15 cellular contexts compared by ENCODE assay signal in the genomic region with DNA sequence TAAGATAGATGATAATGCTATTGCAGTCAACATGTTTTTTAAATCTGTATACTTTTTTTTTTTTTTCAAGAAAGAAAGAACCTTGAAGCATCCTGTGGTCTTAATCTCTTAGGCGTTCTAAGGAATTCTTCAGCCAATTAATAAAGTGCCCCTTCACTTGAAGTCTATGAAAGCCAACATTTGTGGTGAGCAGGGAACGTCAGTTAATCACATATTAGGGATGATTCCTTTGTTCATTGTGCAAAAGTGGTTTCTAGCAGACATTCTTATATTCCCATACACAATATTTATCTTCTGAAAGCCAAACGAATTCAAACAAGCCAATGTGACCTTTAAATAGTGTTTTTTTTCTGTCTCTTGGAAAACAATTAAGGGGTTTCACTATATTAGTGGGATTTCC. TPM values are rescaled to one million over a fixed set of nuclear protein-coding genes. Genes with fewer than 3 reads are reported as not detected.
DNase-seq lines count a peak whose midpoint lies in the region; ATAC-seq, FAIRE-seq and TF ChIP-seq lines count a peak whose summit lies in the region.
"Had no signal": no experiment of that assay in that cellular context is flagged by ENCODE, and none has a peak within 500 bp of the region (broad histone marks: within the 10 kb centered on the region; RNA-seq: fewer than 3 reads in every experiment).

No MANE protein-coding gene starts in this region.

- no peaks in the 10 kb centered on the region for H3K36me3 Mint-ChIP-seq in GM23338 (ENCODE audit: low read depth)

- TF ChIP-seq POLR2A in HepG2 (IDR thresholded peaks at IDR 0.05; ENCODE audit: insufficient read depth in 1 of 2, low read depth in 2 of 2, low read length in 2 of 2): no peak

- H3K4me2 ChIP-seq in GM23338 (peak overlapping the region; percentile 25; the same call in 1 of the 2 replicates), HepG2 (ENCODE audit: low read depth, low read length) (no peak overlapping the region)

- H3K36me3 ChIP-seq in GM23338 (ENCODE audit: insufficient read depth): no peaks in the 10 kb centered on the region
- no peaks in the 10 kb centered on the region for H3K36me3 ChIP-seq in HepG2 (replicated peaks in 1 of 2; ENCODE audit: control insufficient read depth in 1 of 2, insufficient read depth in 2 of 2, low read length in 2 of 2)

- ATAC-seq in GM23338 (no peak), GM19455 (IDR thresholded peaks at IDR 0.05; ENCODE audit: unreplicated experiment) (no peak), HepG2 (no peak)

- H3K27ac ChIP-seq in GM23338 (ENCODE audit: low read depth) (no peak overlapping the region), layer of hippocampus (ENCODE audit: low read depth, low read length) (peak overlapping the region; percentile 15), HepG2 (ENCODE audit: extremely low read length, insufficient read depth, low read length) (no peak overlapping the region)

- intact Hi-C loops in HepG2 (cut with micrococcal nuclease; ENCODE audit: unreplicated experiment): no loop called here

- TF ChIP-seq CTCF in GM23338 (conservative IDR thresholded peaks at IDR 0.05; ENCODE audit: low read depth in 2 of 2): no peak
- TF ChIP-seq CTCF in astrocyte of the cerebellum (IDR thresholded peaks at IDR 0.05; ENCODE audit: low read depth, low read length, missing control alignments): no peak
- TF ChIP-seq CTCF in HepG2 (CRISPR knock-in tag; IDR thresholded peaks at IDR 0.05): no peak

- POLR2A ChIA-PET in HepG2 (lab: Yijun Ruan, JAX): no interaction called here

- FAIRE-seq in HepG2 (lab: Jason Lieb, UNC): no peak
- FAIRE-seq: A204.1, HTR-8/SVneo had no signal

- no peak overlapping the region for H3K4me3 ChIP-seq in GM23338
- no peak overlapping the region for H3K4me3 ChIP-seq in astrocyte of the cerebellum (ENCODE audit: low read depth, low read length)
- no peak overlapping the region for H3K4me3 ChIP-seq in HepG2 (replicated peaks in 1 of 3; ENCODE audit: insufficient read depth in 1 of 3, low read depth in 2 of 3, low read length in 3 of 3)

- CTCF ChIA-PET in HepG2 (lab: Yijun Ruan, JAX; ENCODE audit: low intra/inter-chr PET ratio, low total read pairs): no interaction called here

- TF ChIP-seq EP300 in HepG2 (IDR thresholded peaks at IDR 0.05; ENCODE audit: low read depth in 2 of 2, low read length in 2 of 2): no peak
- no peak for TF ChIP-seq EP300 in HepG2 (CRISPR knock-in tag; IDR thresholded peaks at IDR 0.05; ENCODE audit: borderline replicate concordance)

- TF ChIP-seq RAD21 in HepG2 (CRISPR knock-in tag; IDR thresholded peaks at IDR 0.05): no peak

- 17% methylated on average over 3 of the region's 3 CpGs for WGBS in HepG2 (ENCODE audit: low lambda C conversion rate)

- in situ Hi-C loops in astrocyte of the cerebellum (cut with HindIII; ENCODE audit: low sequenced_read_pairs): no loop called here
- in situ Hi-C loops in HepG2 (cut with HindIII; ENCODE audit: extremely low pct_ligation_motif_present, low pct_unique_long_range_greater_than_20kb): no loop called here

- H3K9me3 ChIP-seq in HepG2 (ENCODE audit: low read length): no peaks in the 10 kb centered on the region

- H3K27ac Mint-ChIP-seq in GM23338: no peak overlapping the region

- H4K20me1 ChIP-seq in GM23338 (replicated peaks; ENCODE audit: insufficient read depth): no peaks in the 10 kb centered on the region
- no peaks in the 10 kb centered on the region for H4K20me1 ChIP-seq in HepG2 (ENCODE audit: insufficient read depth, low read length)

- H3K27me3 ChIP-seq in GM23338 (ENCODE audit: insufficient read depth) (no peaks in the 10 kb centered on the region), layer of hippocampus (ENCODE audit: control insufficient read depth, insufficient read depth, low read length) (no peaks in the 10 kb centered on the region), HepG2 (ENCODE audit: control insufficient read depth in 1 of 2, insufficient read depth in 2 of 2, low read length in 2 of 2) (0 out of 5 replicates have a peak, but pooled peaks cover 0 to 2% of the 10 kb centered on the region in 2 experiments)

- H3K4me1 Mint-ChIP-seq in GM23338: peaks cover 33% of the 10 kb centered on the region

- no peaks in the 10 kb centered on the region for H3K27me3 Mint-ChIP-seq in GM23338 (ENCODE audit: insufficient read depth, low read depth, poor library complexity)

- H3K4me1 ChIP-seq in GM23338 (ENCODE audit: insufficient read depth): peaks cover 19% of the 10 kb centered on the region
- H3K4me1 ChIP-seq in HepG2 (ENCODE audit: insufficient read depth, low read length): peaks cover under 1% of the 10 kb centered on the region; the same call in 1 of the 2 replicates

- H2AFZ ChIP-seq in GM23338 (no peak overlapping the region), HepG2 (ENCODE audit: low read length) (no peak overlapping the region)

- no TSS peak for BruUV-seq in HepG2 (replicated peaks; lab: Mats Ljungman, UMichigan)

- no peak overlapping the region for H3K9ac ChIP-seq in HepG2 (ENCODE audit: insufficient read depth, low read depth, low read length)

- H3K9me2 ChIP-seq in GM23338 (ENCODE audit: insufficient read depth): no peaks in the 10 kb centered on the region

- H3K79me2 ChIP-seq in GM23338 (replicated peaks; ENCODE audit: insufficient read depth) (no peaks in the 10 kb centered on the region), HepG2 (ENCODE audit: insufficient read depth, low read length) (no peaks in the 10 kb centered on the region)

- no peak overlapping the region for H3K4me3 Mint-ChIP-seq in GM23338

- no peaks in the 10 kb centered on the region for H3F3A ChIP-seq in GM23338 (replicated peaks; ENCODE audit: low read depth)

- no peaks in the 10 kb centered on the region for H3K9me3 Mint-ChIP-seq in GM23338

- DNase-seq in GM23338 (ENCODE audit: low spot score) (no peak), astrocyte of the cerebellum (ENCODE audit: low read depth) (peak; percentile 33), retina (peak; percentile 26), HepG2 (ENCODE audit: low spot score) (no peak), RPMI8226 (no peak)
- no peak for DNase-seq in activated CD4-positive, CD25-positive, alpha-beta regulatory T cell (lab: John Stamatoyannopoulos, UW)
- DNase-seq: DMS153; NCI-H1436; NCI-H2081; NCI-H524 treated with DMSO at 0.1 percent for 48 hours; NK-92 treated with Interleukin-12 subunit alpha and Interleukin-12 subunit beta, amount 100 ng/mL, for 24 hours had no signal

TF ChIP-seq in GM23338, 12 proteins besides CTCF, POLR2A, EP300 and RAD21 (continues in another document):
- no peak for TF ChIP-seq ZNF114 (CRISPR knock-in tag; IDR thresholded peaks at IDR 0.05)

RNA-seq across cellular contexts. Expression of gene TMEM167A, which starts 40.2 kb away (rescaled TPM):
- 158 and 179 TPM in 2 replicates for total RNA-seq in GM23338 (2014; rRNA removed; shearing (Covaris generic))
- polyA plus RNA-seq in GM23338 (2016; fragmentation: Nextera tagmentation; extraction: Ambion mirVana) (244 and 267 TPM in 2 replicates), HepG2 (2011; rRNA removed) (31.2 and 47.0 TPM in 2 replicates)
- 78.7 and 122 TPM in 2 replicates for total RNA-seq in HepG2 (2016; rRNA removed; fragmentation: Illumina TruSeq; extraction: Trizol)
- 56.0 and 68.4 TPM in 2 replicates for total RNA-seq in HepG2 (2016; cell fraction: cytosol; rRNA removed; fragmentation: Illumina TruSeq; extraction: Trizol; ENCODE audit: low read depth)
- 83.6 and 113 TPM in 2 replicates for total RNA-seq in HepG2 (2016; cell fraction: insoluble cytoplasmic fraction; rRNA removed; fragmentation: Illumina TruSeq; extraction: Trizol)
- 101 and 103 TPM in 2 replicates for total RNA-seq in HepG2 (2016; cell fraction: membrane; rRNA removed; fragmentation: Illumina TruSeq; extraction: Trizol)
- total RNA-seq in HepG2 (2016; cell fraction: nucleus; rRNA removed; fragmentation: Illumina TruSeq; extraction: Trizol): 48.5 and 52.0 TPM in 2 replicates
- 14.8 and 24.3 TPM in 2 replicates for polyA plus RNA-seq in HepG2 (2011; cell fraction: cytosol; rRNA removed)
- 10.8 and 14.5 TPM in 2 replicates for polyA plus RNA-seq in HepG2 (2011; cell fraction: nucleus; rRNA removed)
- polyA plus RNA-seq in HepG2 (2012): 51.1 and 68.1 TPM in 2 replicates
- polyA plus RNA-seq in HepG2 (2016; cell fraction: cytosol; fragmentation: Illumina TruSeq; extraction: Trizol; ENCODE audit: low read depth): 124 and 160 TPM in 2 replicates
- 154 and 158 TPM in 2 replicates for polyA plus RNA-seq in HepG2 (2016; cell fraction: insoluble cytoplasmic fraction; fragmentation: Illumina TruSeq; extraction: Trizol; ENCODE audit: low read depth)
- polyA plus RNA-seq in HepG2 (2016; cell fraction: membrane; fragmentation: Illumina TruSeq; extraction: Trizol; ENCODE audit: low read depth): 139 and 166 TPM in 2 replicates
- 110 and 111 TPM in 2 replicates for polyA plus RNA-seq in HepG2 (2016; cell fraction: nucleus; fragmentation: Illumina TruSeq; extraction: Trizol; ENCODE audit: insufficient read depth, low read depth)
- polyA minus RNA-seq in HepG2 (2011; rRNA and poly(A)+ RNA removed; ENCODE audit: low replicate concordance): 10.9 and 15.7 TPM in 2 replicates
- polyA minus RNA-seq in HepG2 (2011; cell fraction: cytosol; rRNA and poly(A)+ RNA removed): 18.0 and 21.0 TPM in 2 replicates
- 49.2 and 65.1 TPM in 2 replicates for polyA minus RNA-seq in HepG2 (2011; cell fraction: nucleus; rRNA and poly(A)+ RNA removed)

RNA-seq across cellular contexts. Expression of gene XRCC4, which starts 40.4 kb away (rescaled TPM):
- 11.5 and 12.4 TPM in 2 replicates for total RNA-seq in GM23338 (2014; rRNA removed; shearing (Covaris generic))
- polyA plus RNA-seq in GM23338 (2016; fragmentation: Nextera tagmentation; extraction: Ambion mirVana) (15.8 and 22.4 TPM in 2 replicates), HepG2 (2011; rRNA removed) (2.0 and 2.8 TPM in 2 replicates)
- 12.6 and 21.8 TPM in 2 replicates for total RNA-seq in HepG2 (2016; rRNA removed; fragmentation: Illumina TruSeq; extraction: Trizol)
- total RNA-seq in HepG2 (2016; cell fraction: cytosol; rRNA removed; fragmentation: Illumina TruSeq; extraction: Trizol; ENCODE audit: low read depth): 3.6 and 3.7 TPM in 2 replicates
- total RNA-seq in HepG2 (2016; cell fraction: insoluble cytoplasmic fraction; rRNA removed; fragmentation: Illumina TruSeq; extraction: Trizol): 13.0 and 21.9 TPM in 2 replicates
- 4.2 and 5.0 TPM in 2 replicates for total RNA-seq in HepG2 (2016; cell fraction: membrane; rRNA removed; fragmentation: Illumina TruSeq; extraction: Trizol)
- 15.2 and 16.2 TPM in 2 replicates for total RNA-seq in HepG2 (2016; cell fraction: nucleus; rRNA removed; fragmentation: Illumina TruSeq; extraction: Trizol)
- polyA plus RNA-seq in HepG2 (2011; cell fraction: cytosol; rRNA removed): 0.98 and 1.6 TPM in 2 replicates
- 0.58 and 0.66 TPM in 2 replicates for polyA plus RNA-seq in HepG2 (2011; cell fraction: nucleus; rRNA removed)
- polyA plus RNA-seq in HepG2 (2012): 3.8 and 6.4 TPM in 2 replicates
- 1.5 and 1.9 TPM in 2 replicates for polyA plus RNA-seq in HepG2 (2016; cell fraction: cytosol; fragmentation: Illumina TruSeq; extraction: Trizol; ENCODE audit: low read depth)
- 17.3 and 22.9 TPM in 2 replicates for polyA plus RNA-seq in HepG2 (2016; cell fraction: insoluble cytoplasmic fraction; fragmentation: Illumina TruSeq; extraction: Trizol; ENCODE audit: low read depth)
- 2.8 and 2.9 TPM in 2 replicates for polyA plus RNA-seq in HepG2 (2016; cell fraction: membrane; fragmentation: Illumina TruSeq; extraction: Trizol; ENCODE audit: low read depth)
- 6.1 TPM in 2 replicates for polyA plus RNA-seq in HepG2 (2016; cell fraction: nucleus; fragmentation: Illumina TruSeq; extraction: Trizol; ENCODE audit: insufficient read depth, low read depth)
- 0.46 and 1.4 TPM in 2 replicates for polyA minus RNA-seq in HepG2 (2011; rRNA and poly(A)+ RNA removed; ENCODE audit: low replicate concordance)
- 1.1 and 1.6 TPM in 2 replicates for polyA minus RNA-seq in HepG2 (2011; cell fraction: cytosol; rRNA and poly(A)+ RNA removed)
- 11.3 and 12.4 TPM in 2 replicates for polyA minus RNA-seq in HepG2 (2011; cell fraction: nucleus; rRNA and poly(A)+ RNA removed)

Comparison
In these comparisons a context has a peak if more than half of its experiments do, and no peak if none do; other contexts are left out.
1. DNase-seq: peak in astrocyte of the cerebellum (single experiment) and retina (single experiment); none in GM23338 (single experiment), HepG2 (single experiment), activated CD4-positive, CD25-positive, alpha-beta regulatory T cell (0 of 4) and RPMI8226 (single experiment).